In genomic region chr10:30529373-30529998, GRCh38 we compare ENCODE assay signal across 8 cellular contexts.
A peak's percentile ranks its signal among the peaks of the same experiment; 100 is the strongest.
DNase-seq lines count a peak whose midpoint lies in the region; ATAC-seq and TF ChIP-seq lines count a peak whose summit lies in the region.

No MANE protein-coding gene starts in this region.

- intact Hi-C loops in CD8-positive, alpha-beta T cell (cut with DNase I, micrococcal nuclease) = loop anchor here (1.0 to 5.0 kb wide), 7 partner anchors 27 to 502 kb away; partner anchors contain the start of genes MAP3K8 (in 1 of the 2) and MTPAP (in 1 of the 2)
- intact Hi-C loops in heart left ventricle (cut with DNase I) = loop anchor here in 1 of 10 donors (10.0 kb wide), 1 partner anchor 65 kb away; no protein-coding TSS in a partner anchor

- POLR2A ChIA-PET in CD8-positive, alpha-beta T cell (lab: Charles Lee) = interaction anchor here (0.6 to 2.9 kb wide), 15 partner anchors 11 to 180 kb away, joined by 3 to 27 read pairs (median 5); partner anchors contain the start of genes MAP3K8 and MTPAP

- H3K36me3 ChIP-seq in CD8-positive, alpha-beta T cell (ENCODE audit: insufficient read depth, low read length) = no peaks in the 10 kb centered on the region
- H3K36me3 ChIP-seq in KOPT-K1 (ENCODE audit: insufficient read depth, low read length) (no peaks in the 10 kb centered on the region), heart left ventricle (no peaks in the 10 kb centered on the region)

- H3K9me3 ChIP-seq in CD8-positive, alpha-beta T cell (ENCODE audit: low read length) = no peaks in the 10 kb centered on the region
- H3K9me3 ChIP-seq in KOPT-K1 (ENCODE audit: insufficient read depth, low read length, poor library complexity, severe bottlenecking) (no peaks in the 10 kb centered on the region), heart left ventricle (no peaks in the 10 kb centered on the region)

- TF ChIP-seq POLR2A in heart left ventricle (IDR thresholded peaks at IDR 0.05) = no peak

- H3K4me1 ChIP-seq in CD8-positive, alpha-beta T cell (ENCODE audit: insufficient read depth, low read length) = peaks cover 47% of the 10 kb centered on the region
- peaks cover 0 to 87% (median 0%) of the 10 kb centered on the region in 12 donors for H3K4me1 ChIP-seq in heart left ventricle

- CTCF ChIA-PET in CD8-positive, alpha-beta T cell (lab: Charles Lee) = interaction anchor here (0.8 to 5.9 kb wide), 12 partner anchors 26 to 170 kb away, joined by 3 to 91 read pairs (median 4); no protein-coding TSS in a partner anchor

- H3K4me3 ChIP-seq in CD8-positive, alpha-beta T cell (ENCODE audit: low read depth, low read length) = peak overlapping the region; percentile 63
- H3K4me3 ChIP-seq in heart left ventricle = peak overlapping the region in 3 of 12 donors; percentile 3 to 37 (median 6)

- H3K36me3 Mint-ChIP-seq in CD8-positive, alpha-beta T cell = peaks cover 2% of the 10 kb centered on the region

- ATAC-seq in CD8-positive, alpha-beta T cell = peak; percentile 79
- peak; percentile 69 for ATAC-seq in GM21447 (IDR thresholded peaks at IDR 0.05; ENCODE audit: unreplicated experiment)
- peak; percentile 45 to 91 (median 79) for ATAC-seq in heart left ventricle

- H3K27ac ChIP-seq in CD8-positive, alpha-beta T cell (ENCODE audit: low read depth, low read length) = peak overlapping the region; percentile 94
- peak overlapping the region; percentile 97 for H3K27ac ChIP-seq in KOPT-K1 (ENCODE audit: low read depth, low read length, poor library complexity, severe bottlenecking)
- peak overlapping the region in 5 of 12 donors; percentile 13 to 91 (median 46) for H3K27ac ChIP-seq in heart left ventricle

- H3K9me3 Mint-ChIP-seq in CD8-positive, alpha-beta T cell = no peaks in the 10 kb centered on the region

- DNase-seq in CD8-positive, alpha-beta T cell = peak; percentile 64 to 87 (median 73)
- peak; percentile 59 to 65 for DNase-seq in activated CD8-positive, alpha-beta memory T cell treated with anti-CD3 and anti-CD28 coated beads for 4 hours (ENCODE audit: low read depth in 2 of 2)
- DNase-seq in heart left ventricle (peak; percentile 52 to 85 (median 77)), NCI-H524 (lab: John Stamatoyannopoulos, UW) (no peak), NCI-H2171 treated with DMSO at 0.1 percent for 48 hours (lab: John Stamatoyannopoulos, UW) (no peak)
- peak; percentile 51 to 73 for DNase-seq in stimulated activated CD4-positive, alpha-beta T cell treated with anti-CD3 and anti-CD28 coated beads, Interleukin-4, amount 100 ng/mL, for 4 hours

- H3K4me3 Mint-ChIP-seq in CD8-positive, alpha-beta T cell = peak overlapping the region; percentile 86

- no peak for TF ChIP-seq CTCF in CD8-positive, alpha-beta T cell (IDR thresholded peaks at IDR 0.05)
- TF ChIP-seq CTCF in heart left ventricle (IDR thresholded peaks at IDR 0.05) = no peak

- 80 to 91% (median 87%) methylated on average over 28 of the region's 28 CpGs for WGBS in heart left ventricle, 4 donors

- no peaks in the 10 kb centered on the region for H3K27me3 Mint-ChIP-seq in CD8-positive, alpha-beta T cell (ENCODE audit: low read depth)

- H3K27me3 ChIP-seq in CD8-positive, alpha-beta T cell (ENCODE audit: insufficient read depth, low read length) = no peaks in the 10 kb centered on the region
- H3K27me3 ChIP-seq in heart left ventricle = no peaks in the 10 kb centered on the region

- H3K4me1 Mint-ChIP-seq in CD8-positive, alpha-beta T cell (ENCODE audit: low read depth) = peaks cover 66% of the 10 kb centered on the region

- peak overlapping the region; percentile 99 for H3K27ac Mint-ChIP-seq in CD8-positive, alpha-beta T cell

Comparison
In these comparisons a context has a peak if more than half of its experiments do, and no peak if none do; other contexts are left out.
1. DNase-seq: peak in CD8-positive, alpha-beta T cell (7 of 7), activated CD8-positive, alpha-beta memory T cell treated with anti-CD3 and anti-CD28 coated beads for 4 hours (2 of 2), heart left ventricle (5 of 5) and stimulated activated CD4-positive, alpha-beta T cell treated with anti-CD3 and anti-CD28 coated beads, Interleukin-4, amount 100 ng/mL, for 4 hours (2 of 2); none in NCI-H524 (0 of 2) and NCI-H2171 treated with DMSO at 0.1 percent for 48 hours (single experiment).
2. Peak in every context shown above with its lines, with median percentiles within 50 percentile points of each other: ATAC-seq.